Comparison of ENCODE assay signal across 22 cellular contexts in the genomic region with DNA sequence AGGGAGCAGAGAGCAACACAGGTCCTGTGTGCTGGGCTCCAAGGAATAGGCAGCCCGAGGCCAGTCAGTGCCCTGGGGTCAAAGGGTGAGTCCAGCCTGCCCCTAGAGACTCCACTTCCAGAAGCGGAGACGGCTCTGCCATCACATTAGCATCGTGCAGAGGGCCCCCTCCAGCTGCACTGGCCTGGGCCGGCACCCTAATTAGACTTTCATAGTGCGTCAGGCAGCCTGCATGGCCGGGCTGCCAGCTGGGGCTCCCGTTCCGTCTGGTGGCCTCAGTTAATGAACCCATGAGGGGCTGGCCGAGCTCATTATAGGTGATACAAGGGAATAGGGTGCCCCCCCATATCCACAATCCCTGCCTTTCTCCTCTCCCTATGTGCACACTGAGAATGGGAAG.
"Had no signal": no experiment of that assay in that cellular context is flagged by ENCODE, and none has a peak within 500 bp of the region (broad histone marks: within the 10 kb centered on the region; RNA-seq: fewer than 3 reads in every experiment).

No MANE protein-coding gene starts in this region.

- H3K4me3 Mint-ChIP-seq: activated naive CD8-positive, alpha-beta T cell; memory B cell; natural killer cell; type B pancreatic cell had no signal

- H3K9me3 Mint-ChIP-seq: memory B cell, natural killer cell, type B pancreatic cell had no signal

- H3K27ac Mint-ChIP-seq: activated naive CD8-positive, alpha-beta T cell; memory B cell; natural killer cell; type B pancreatic cell had no signal

- H3K4me1 ChIP-seq: esophagus squamous epithelium, uterus had no signal

- H3K36me3 ChIP-seq: ovary, uterus had no signal

- DNase-seq: activated CD4-positive, alpha-beta T cell treated with anti-CD3 and anti-CD28 coated beads for 4 hours; activated CD4-positive, alpha-beta T cell treated with anti-CD3 and anti-CD28 coated beads, Interleukin-2, amount 50 U/mL, for 48 hours; activated CD8-positive, alpha-beta memory T cell treated with anti-CD3 and anti-CD28 coated beads for 24 hours; activated effector memory CD4-positive, alpha-beta T cell treated with Interleukin-2 at 50 U/mL for 16 hours; activated naive CD4-positive, alpha-beta T cell treated with Interleukin-2 at 50 U/mL for 16 hours; dermis blood vessel endothelial cell; effector CD4-positive, alpha-beta T cell; esophagus squamous epithelium; foreskin melanocyte; left cardiac atrium; natural killer cell; ovary; right cardiac atrium; stimulated activated CD4-positive, alpha-beta T cell treated with anti-CD3 and anti-CD28 coated beads, Interleukin-2, amount 100 ng/mL, for 48 hours; stimulated activated naive CD8-positive, alpha-beta T cell treated with anti-CD3 and anti-CD28 coated beads, Interleukin-15, Interleukin-2, amounts not matched to agents 100 U/mL and 50 U/mL, for 24 hours; uterus had no signal

- ATAC-seq: left cardiac atrium; natural killer cell; right cardiac atrium; stimulated activated naive CD8-positive, alpha-beta T cell treated with anti-CD3 and anti-CD28 coated beads, Interleukin-15, Interleukin-2, amounts not matched to agents 100 U/mL and 50 U/mL, for 24 hours had no signal

- H3K27me3 Mint-ChIP-seq: activated naive CD8-positive, alpha-beta T cell; type B pancreatic cell had no signal

- H3K27ac ChIP-seq: epithelial cell of prostate, esophagus squamous epithelium, hepatocyte, ovary, uterus, VCaP had no signal

- H3K36me3 Mint-ChIP-seq: activated naive CD8-positive, alpha-beta T cell; memory B cell; natural killer cell had no signal

- H3K4me1 Mint-ChIP-seq: memory B cell, natural killer cell had no signal

- H3K9me3 ChIP-seq: esophagus squamous epithelium, ovary, uterus had no signal

- H3K4me3 ChIP-seq: esophagus squamous epithelium, hepatocyte, ovary, uterus had no signal

- H3K27me3 ChIP-seq: esophagus squamous epithelium, hepatocyte, ovary, uterus had no signal
